Comparison of ENCODE assay signal across 1 cellular context in genomic region chr6:159988983-159989454, GRCh38.
TF ChIP-seq lines count a peak whose summit lies in the region.

No MANE protein-coding gene starts in this region.

TF ChIP-seq in A549, 52 proteins besides CTCF, POLR2A, EP300 and RAD21 (continued from another document):
- TF ChIP-seq BCL3 (IDR thresholded peaks at IDR 0.05) (no peak), NFE2L2 (conservative IDR thresholded peaks at IDR 0.05; ENCODE audit: low read length) (peak; percentile 84)
TF ChIP-seq in A549: peak in this region for 2.
